In the genomic region with DNA sequence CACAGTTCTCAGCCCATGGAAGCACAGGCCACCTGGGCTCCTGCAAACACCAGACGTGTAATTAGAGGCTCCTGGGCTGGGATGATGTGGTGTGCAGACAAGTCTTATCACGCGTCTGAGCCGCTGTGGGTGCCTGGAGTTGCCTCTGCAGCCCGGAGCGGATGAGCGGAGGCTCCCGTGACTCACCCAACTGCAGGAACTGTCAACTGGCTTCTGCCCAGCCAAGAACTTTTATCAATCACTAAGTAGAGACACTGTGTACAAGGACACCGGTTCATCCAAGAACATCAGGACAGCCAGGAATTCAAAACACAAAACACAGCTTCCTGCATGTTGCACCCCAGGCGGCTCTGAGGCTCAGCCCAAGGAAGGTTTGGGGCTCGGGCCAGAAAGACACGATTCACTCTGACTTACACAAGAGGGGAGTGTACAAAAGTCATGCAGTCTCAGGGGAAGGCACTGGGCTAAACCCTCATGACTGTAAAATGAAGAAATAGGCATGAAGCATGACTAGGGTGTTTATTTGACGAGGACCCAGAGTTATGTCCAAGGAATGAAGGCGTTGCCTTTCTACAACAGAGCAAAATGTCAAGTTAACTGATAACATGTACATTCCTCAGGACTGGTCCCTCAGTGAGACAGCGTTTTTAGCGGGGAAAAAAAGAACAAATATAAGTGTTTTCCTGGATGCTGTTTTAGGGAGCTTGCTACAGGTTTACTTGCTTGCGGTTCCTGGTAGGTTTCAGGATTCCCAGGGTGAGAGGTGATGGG, we compare ENCODE assay signal across 9 cellular contexts. TPM values are rescaled to one million over a fixed set of nuclear protein-coding genes. Genes with fewer than 3 reads are reported as not detected.
DNase-seq lines count a peak whose midpoint lies in the region; ATAC-seq and TF ChIP-seq lines count a peak whose summit lies in the region.
"Had no signal": no experiment of that assay in that cellular context is flagged by ENCODE, and none has a peak within 500 bp of the region (broad histone marks: within the 10 kb centered on the region; RNA-seq: fewer than 3 reads in every experiment).

No MANE protein-coding gene starts in this region.

- no peak for TF ChIP-seq CTCF in sigmoid colon (IDR thresholded peaks at IDR 0.05)

- WGBS in sigmoid colon, 2 donors = 66 to 75% methylated on average over 17 of the region's 17 CpGs

- H3K27me3 ChIP-seq in ACC112 (ENCODE audit: insufficient read depth, low read length) = no peaks in the 10 kb centered on the region
- H3K27me3 ChIP-seq in sigmoid colon = no peaks in the 10 kb centered on the region

- TF ChIP-seq POLR2A in sigmoid colon (IDR thresholded peaks at IDR 0.05) = no peak

- DNase-seq in Kasumi-1 (lab: John Stamatoyannopoulos, UW) = peak; percentile 8 to 11
- peak; percentile 85 for DNase-seq in T1000 (lab: John Stamatoyannopoulos, UW)
- DNase-seq in Right ventricle myocardium superior = peak; percentile 91
- peak; percentile 98 for DNase-seq in sigmoid colon
- no peak for DNase-seq in mesenteric fat pad (ENCODE audit: low spot score)
- no peak for DNase-seq in activated T-cell treated with anti-CD3 and anti-CD28 coated beads, Interleukin-2, amount 50 U/mL, for 24 hours

- no peaks in the 10 kb centered on the region for H3K27me3 Mint-ChIP-seq in activated T-cell treated with anti-CD3 and anti-CD28 coated beads, Interleukin-2, amount 50 U/mL, for 24 hours
- H3K27me3 Mint-ChIP-seq: stimulated activated naive CD8-positive, alpha-beta T cell treated with anti-CD3 and anti-CD28 coated beads, Interleukin-15, Interleukin-2, amounts not matched to agents 100 ng/mL and 50 ng/mL, for 24 hours had no signal

- intact Hi-C loops in Right ventricle myocardium superior (cut with DNase I) (no loop called here), sigmoid colon (cut with DNase I) (no loop called here)

- H2AFZ ChIP-seq in ACC112 (ENCODE audit: low read length, unreplicated experiment) = peak overlapping the region; percentile 56

- ATAC-seq in Right ventricle myocardium superior (ENCODE audit: poor library complexity) (peak; percentile 93), GM19452 (IDR thresholded peaks at IDR 0.05; ENCODE audit: unreplicated experiment) (no peak)

- H3K4me3 Mint-ChIP-seq in activated T-cell treated with anti-CD3 and anti-CD28 coated beads, Interleukin-2, amount 50 U/mL, for 24 hours = no peak overlapping the region
- H3K4me3 Mint-ChIP-seq: stimulated activated naive CD8-positive, alpha-beta T cell treated with anti-CD3 and anti-CD28 coated beads, Interleukin-15, Interleukin-2, amounts not matched to agents 100 ng/mL and 50 ng/mL, for 24 hours had no signal

- H3K36me3 ChIP-seq in ACC112 (ENCODE audit: insufficient read depth, low read length) = peaks cover 8% of the 10 kb centered on the region
- peaks cover 0 to 10% (median 0%) of the 10 kb centered on the region in 4 donors for H3K36me3 ChIP-seq in sigmoid colon

- H3K4me1 ChIP-seq in ACC112 (ENCODE audit: control insufficient read depth, insufficient read depth, low read length, unreplicated experiment) (peaks cover 39% of the 10 kb centered on the region), sigmoid colon (peaks cover 0 to 26% (median 19%) of the 10 kb centered on the region in 4 donors)

- peak; percentile 21 to 67 (median 34) for TF ChIP-seq EP300 in sigmoid colon (IDR thresholded peaks at IDR 0.05)

- no peak overlapping the region for H3K27ac Mint-ChIP-seq in activated T-cell treated with anti-CD3 and anti-CD28 coated beads, Interleukin-2, amount 50 U/mL, for 24 hours
- H3K27ac Mint-ChIP-seq: stimulated activated naive CD8-positive, alpha-beta T cell treated with anti-CD3 and anti-CD28 coated beads, Interleukin-15, Interleukin-2, amounts not matched to agents 100 ng/mL and 50 ng/mL, for 24 hours had no signal

- no peaks in the 10 kb centered on the region for H3K9me3 ChIP-seq in sigmoid colon

- H3K4me1 Mint-ChIP-seq in activated T-cell treated with anti-CD3 and anti-CD28 coated beads, Interleukin-2, amount 50 U/mL, for 24 hours (ENCODE audit: low read depth) = no peaks in the 10 kb centered on the region

- H3K9me3 Mint-ChIP-seq in activated T-cell treated with anti-CD3 and anti-CD28 coated beads, Interleukin-2, amount 50 U/mL, for 24 hours = no peaks in the 10 kb centered on the region
- H3K9me3 Mint-ChIP-seq: stimulated activated naive CD8-positive, alpha-beta T cell treated with anti-CD3 and anti-CD28 coated beads, Interleukin-15, Interleukin-2, amounts not matched to agents 100 ng/mL and 50 ng/mL, for 24 hours had no signal

- peaks cover 45% of the 10 kb centered on the region for H3K36me3 Mint-ChIP-seq in activated T-cell treated with anti-CD3 and anti-CD28 coated beads, Interleukin-2, amount 50 U/mL, for 24 hours (ENCODE audit: low read depth)

- H3K79me2 ChIP-seq in ACC112 (ENCODE audit: control insufficient read depth, insufficient read depth, low read length, unreplicated experiment) = no peaks in the 10 kb centered on the region

- H3K4me3 ChIP-seq in ACC112 (ENCODE audit: low read depth, low read length) (peak overlapping the region; percentile 52), sigmoid colon (no peak overlapping the region)

- H3K27ac ChIP-seq in ACC112 (ENCODE audit: low read depth, low read length) (peak overlapping the region; percentile 99), sigmoid colon (peak overlapping the region; percentile 74 to 84 (median 80))

RNA-seq across cellular contexts. Expression of a gene that starts 21.1 kb away (rescaled TPM):
- total RNA-seq in Right ventricle myocardium superior (11.1 TPM), sigmoid colon (100 to 1,000 TPM in 2 of 4 donors, 10 to 100 TPM in 2; 81.1 to 131 (median 101) TPM), mesenteric fat pad (100 TPM)
- 10 to 100 TPM; 28.4 to 45.3 (median 28.8) TPM for polyA plus RNA-seq in sigmoid colon

RNA-seq across cellular contexts. Expression of a gene that starts 43.5 kb away (rescaled TPM):
- total RNA-seq in Right ventricle myocardium superior (361 TPM), sigmoid colon (100 to 1,000 TPM; 176 to 252 (median 222) TPM), mesenteric fat pad (295 TPM)
- polyA plus RNA-seq in sigmoid colon = 100 to 1,000 TPM; 243 to 270 (median 243) TPM

Comparison
In these comparisons a context has a peak if more than half of its experiments do, and no peak if none do; other contexts are left out.
1. DNase-seq: peak in Kasumi-1 (2 of 2), T1000 (single experiment), Right ventricle myocardium superior (single experiment) and sigmoid colon (single experiment); none in mesenteric fat pad (single experiment) and activated T-cell treated with anti-CD3 and anti-CD28 coated beads, Interleukin-2, amount 50 U/mL, for 24 hours (single experiment).